11 cellular contexts compared by ENCODE assay signal in genomic region chr2:206245178-206245778, GRCh38. TPM values are rescaled to one million over a fixed set of nuclear protein-coding genes. Genes with fewer than 3 reads are reported as not detected.
DNase-seq lines count a peak whose midpoint lies in the region; ATAC-seq lines count a peak whose summit lies in the region.
"Had no signal": no experiment of that assay in that cellular context is flagged by ENCODE, and none has a peak within 500 bp of the region (broad histone marks: within the 10 kb centered on the region; RNA-seq: fewer than 3 reads in every experiment).

No MANE protein-coding gene starts in this region.

- no peaks in the 10 kb centered on the region for H3K9me3 ChIP-seq in T-helper 17 cell (ENCODE audit: control insufficient read depth, low read length, poor library complexity, severe bottlenecking)
- H3K9me3 ChIP-seq: left ventricle myocardium inferior, psoas muscle had no signal

- no peak overlapping the region for H3K27ac Mint-ChIP-seq in T-helper 17 cell

- peaks cover 2% of the 10 kb centered on the region for H3K36me3 Mint-ChIP-seq in T-helper 17 cell (ENCODE audit: low read depth)

- no peaks in the 10 kb centered on the region for H3K4me1 Mint-ChIP-seq in T-helper 17 cell

- ATAC-seq in GM18498 (IDR thresholded peaks at IDR 0.05; ENCODE audit: unreplicated experiment), result peak; percentile 71
- peak; percentile 65 for ATAC-seq in GM19452 (IDR thresholded peaks at IDR 0.05; ENCODE audit: unreplicated experiment)
- ATAC-seq in HG03060 (IDR thresholded peaks at IDR 0.05; ENCODE audit: low read depth, unreplicated experiment), result peak; percentile 33
- ATAC-seq in T-helper 17 cell, result peak; percentile 52
- ATAC-seq: psoas muscle had no signal

- DNase-seq in T-helper 17 cell (no peak), DMS79 (lab: John Stamatoyannopoulos, UW) (no peak), hypothalamus (lab: John Stamatoyannopoulos, UW) (no peak), NCI-H82 treated with DMSO at 0.1 percent for 48 hours (lab: John Stamatoyannopoulos, UW; ENCODE audit: unreplicated experiment) (no peak), G401 (ENCODE audit: low spot score) (no peak)
- DNase-seq: cerebellar nuclear complex, left ventricle myocardium inferior, psoas muscle had no signal

- H3K4me3 Mint-ChIP-seq in T-helper 17 cell, result no peak overlapping the region

- in situ Hi-C loops in G401 (cut with HindIII; ENCODE audit: low sequenced_read_pairs), result no loop called here

- peaks cover 20% of the 10 kb centered on the region for H3K27me3 Mint-ChIP-seq in T-helper 17 cell

RNA-seq across cellular contexts. Expression of gene ZDBF2, which starts 29.2 kb away (rescaled TPM):
- 10 to 100 TPM; 14.0 to 23.2 TPM for total RNA-seq in T-helper 17 cell
- 4.9 and 6.9 TPM in 2 replicates for total RNA-seq in G401 (2014; rRNA removed; shearing (Covaris generic))
